11 cellular contexts compared by ENCODE assay signal in the genomic region with DNA sequence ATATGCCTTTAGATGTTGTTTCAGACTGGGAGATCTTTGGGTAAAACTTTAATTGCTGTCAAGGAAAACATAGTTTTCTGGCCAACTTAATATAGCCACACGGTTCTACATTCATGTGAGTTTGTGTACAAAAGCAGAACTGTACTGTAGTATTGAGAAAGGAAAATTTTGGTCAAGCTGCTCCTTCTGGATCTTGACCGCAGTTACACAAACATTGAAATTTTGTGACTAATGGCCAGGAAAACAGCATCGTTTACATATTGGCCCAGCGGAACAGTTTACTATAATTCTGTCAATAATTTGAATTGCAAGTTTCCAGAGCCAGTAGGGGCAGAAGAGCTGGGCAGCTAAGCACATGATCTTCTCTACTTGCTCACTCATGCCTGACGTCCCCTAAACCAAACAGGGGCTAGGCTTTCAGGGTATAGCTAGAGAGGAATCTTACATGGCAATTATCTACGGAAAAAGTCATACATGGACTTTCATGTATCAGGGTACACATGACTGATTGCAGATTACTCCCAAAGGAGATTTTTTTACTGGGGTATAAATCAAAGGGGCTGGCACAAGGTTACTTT. TPM values are rescaled to one million over a fixed set of nuclear protein-coding genes. Genes with fewer than 3 reads are reported as not detected.
DNase-seq lines count a peak whose midpoint lies in the region; ATAC-seq and TF ChIP-seq lines count a peak whose summit lies in the region.
"Had no signal": no experiment of that assay in that cellular context is flagged by ENCODE, and none has a peak within 500 bp of the region (broad histone marks: within the 10 kb centered on the region; RNA-seq: fewer than 3 reads in every experiment).

No MANE protein-coding gene starts in this region.

- H3K9me2 ChIP-seq in OCI-LY7 (ENCODE audit: insufficient read depth, low read length) (no peaks in the 10 kb centered on the region), hepatocyte (replicated peaks; ENCODE audit: insufficient read depth) (no peaks in the 10 kb centered on the region)

- H3K79me2 ChIP-seq in OCI-LY7 (ENCODE audit: insufficient read depth, low read depth, low read length), result no peaks in the 10 kb centered on the region
- no peaks in the 10 kb centered on the region for H3K79me2 ChIP-seq in hepatocyte

- TF ChIP-seq CTCF in heart right ventricle (IDR thresholded peaks at IDR 0.05) (no peak), OCI-LY7 (conservative IDR thresholded peaks at IDR 0.05; ENCODE audit: low read length) (peak; percentile 41; the same call in 1 of the 2 replicates), hepatocyte (IDR thresholded peaks at IDR 0.05; ENCODE audit: poor library complexity) (no peak), breast epithelium (IDR thresholded peaks at IDR 0.05) (no peak)

- H3K27ac ChIP-seq in heart right ventricle (peak overlapping the region in 7 of 10 donors; percentile 13 to 57 (median 20)), right cardiac atrium (ENCODE audit: low read length) (no peak overlapping the region), OCI-LY7 (ENCODE audit: low read depth, low read length, poor library complexity, severe bottlenecking) (peak overlapping the region; percentile 48), hepatocyte (peak overlapping the region; percentile 38), breast epithelium (peak overlapping the region in 1 of 2 donors; percentile 71)

- WGBS in heart right ventricle, 2 donors, result 69 to 74% methylated on average over 6 of the region's 6 CpGs
- WGBS in right cardiac atrium, result 55% methylated on average over 6 of the region's 6 CpGs
- WGBS in hepatocyte (ENCODE audit: low lambda C conversion rate, missing lambda C conversion rate), result 50% methylated on average over 6 of the region's 6 CpGs

- DNase-seq in heart right ventricle, result no peak
- DNase-seq in right cardiac atrium, result no peak
- peak; percentile 64 for DNase-seq in OCI-LY7 (ENCODE audit: low spot score)
- no peak for DNase-seq in hepatocyte (ENCODE audit: low spot score)
- no peak for DNase-seq in NCI-H1048 (lab: John Stamatoyannopoulos, UW)
- no peak for DNase-seq in breast epithelium (ENCODE audit: low spot score in 2 of 2)
- DNase-seq in D341Med (ENCODE audit: low spot score), result no peak
- DNase-seq: ACHN; activated CD8-positive, alpha-beta T cell treated with anti-CD3 and anti-CD28 coated beads, Interleukin-2, amount 10 ng/mL, durations not matched to agents 7 days and 5 days had no signal

- ATAC-seq in heart right ventricle (peak in 5 of 8 donors; percentile 30 to 60 (median 46)), right cardiac atrium (no peak), GM19035 (IDR thresholded peaks at IDR 0.05; ENCODE audit: unreplicated experiment) (no peak)
- ATAC-seq: activated CD8-positive, alpha-beta T cell treated with anti-CD3 and anti-CD28 coated beads, Interleukin-2, amount 10 ng/mL, durations not matched to agents 7 days and 5 days had no signal

- H4K20me1 ChIP-seq in OCI-LY7 (ENCODE audit: insufficient read depth, low read length) (no peaks in the 10 kb centered on the region), hepatocyte (ENCODE audit: insufficient read depth, poor library complexity, severe bottlenecking) (no peaks in the 10 kb centered on the region)

- peak overlapping the region; percentile 65 for H3K4me2 ChIP-seq in OCI-LY7 (ENCODE audit: low read length)
- no peak overlapping the region for H3K4me2 ChIP-seq in hepatocyte

- no peak for TF ChIP-seq POLR2A in breast epithelium (IDR thresholded peaks at IDR 0.05)

- CTCF ChIA-PET in OCI-LY7 (lab: Charles Lee; ENCODE audit: unreplicated experiment), result no interaction called here

- no peaks in the 10 kb centered on the region for H3K36me3 ChIP-seq in heart right ventricle
- H3K36me3 ChIP-seq in OCI-LY7 (ENCODE audit: insufficient read depth, low read length), result no peaks in the 10 kb centered on the region
- no peaks in the 10 kb centered on the region for H3K36me3 ChIP-seq in hepatocyte (replicated peaks; ENCODE audit: insufficient read depth, low read depth)
- H3K36me3 ChIP-seq in breast epithelium, result no peaks in the 10 kb centered on the region

- H3K4me3 ChIP-seq in heart right ventricle (no peak overlapping the region), right cardiac atrium (ENCODE audit: low read length) (no peak overlapping the region), OCI-LY7 (ENCODE audit: low read depth, low read length, poor library complexity, severe bottlenecking) (peak overlapping the region; percentile 13), hepatocyte (no peak overlapping the region), breast epithelium (no peak overlapping the region)

- POLR2A ChIA-PET in OCI-LY7 (lab: Charles Lee), result interaction anchor here (0.8 to 3.0 kb wide), 5 partner anchors 20 to 136 kb away, joined by 3 to 13 read pairs (median 5); no protein-coding TSS in a partner anchor

- H2AFZ ChIP-seq in OCI-LY7 (ENCODE audit: low read length), result peak overlapping the region; percentile 90
- H2AFZ ChIP-seq in hepatocyte, result no peak overlapping the region

- no peaks in the 10 kb centered on the region for H3K27me3 ChIP-seq in heart right ventricle
- no peaks in the 10 kb centered on the region for H3K27me3 ChIP-seq in right cardiac atrium (ENCODE audit: control insufficient read depth, insufficient read depth)
- no peaks in the 10 kb centered on the region for H3K27me3 ChIP-seq in hepatocyte
- H3K27me3 ChIP-seq in breast epithelium, result no peaks in the 10 kb centered on the region

- intact Hi-C loops in heart right ventricle (cut with DNase I), result no loop called here
- intact Hi-C loops in right cardiac atrium (cut with DNase I), result loop anchor here in 1 of 4 donors (5.0 kb wide), 1 partner anchor 33 kb away; a partner anchor contains a TSS
- intact Hi-C loops in OCI-LY7 (cut with micrococcal nuclease; ENCODE audit: unreplicated experiment), result no loop called here
- intact Hi-C loops in breast epithelium (cut with DNase I; ENCODE audit: low total_unique reads), result no loop called here

- peaks cover 0 to 28% (median 8%) of the 10 kb centered on the region in 11 donors for H3K9me3 ChIP-seq in heart right ventricle
- no peaks in the 10 kb centered on the region for H3K9me3 ChIP-seq in right cardiac atrium (ENCODE audit: control insufficient read depth, low read length)
- peaks cover 8% of the 10 kb centered on the region; the same call in 1 of the 2 replicates for H3K9me3 ChIP-seq in OCI-LY7 (ENCODE audit: low read length)
- no peaks in the 10 kb centered on the region for H3K9me3 ChIP-seq in hepatocyte (ENCODE audit: low read depth)
- no peaks in the 10 kb centered on the region for H3K9me3 ChIP-seq in breast epithelium

- no TSS peak for BruUV-seq in OCI-LY7 (replicated peaks; lab: Mats Ljungman, UMichigan)

- H3K4me1 ChIP-seq in heart right ventricle (peaks cover 0 to 21% (median 10%) of the 10 kb centered on the region in 9 donors), right cardiac atrium (ENCODE audit: control insufficient read depth, insufficient read depth, low read length) (peaks cover under 1% of the 10 kb centered on the region), OCI-LY7 (ENCODE audit: insufficient read depth, low read length, poor library complexity, severe bottlenecking) (peaks cover 32% of the 10 kb centered on the region), hepatocyte (ENCODE audit: insufficient read depth) (no peaks in the 10 kb centered on the region), breast epithelium (no peaks in the 10 kb centered on the region)

RNA-seq across cellular contexts. Expression of a gene that starts 11.3 kb away (rescaled TPM):
- total RNA-seq in heart right ventricle (1 to 10 TPM in 9 of 10 donors, under 1 TPM in 1; 0.72 to 3.9 (median 2.8) TPM), right cardiac atrium (10 to 100 TPM in 2 of 4 donors, 1 to 10 TPM in 2; 9.2 to 13.2 (median 10.2) TPM), OCI-LY7 (2022) (not detected in 2 replicates), hepatocyte (4.9 and 6.3 TPM in 2 replicates), breast epithelium (1 to 10 TPM in 2 of 3 donors, under 1 TPM in 1; 0.48 to 1.6 (median 1.0) TPM)
- polyA plus RNA-seq in heart right ventricle (1 to 10 TPM; 1.3 to 2.7 TPM), right cardiac atrium (6.8 TPM), hepatocyte (5.1 and 7.3 TPM in 2 replicates)
- not detected in 2 replicates for total RNA-seq in OCI-LY7 (2014; rRNA removed; shearing (Covaris generic))
- total RNA-seq: activated CD8-positive, alpha-beta T cell treated with anti-CD3 and anti-CD28 coated beads, Interleukin-2, amount 10 ng/mL, durations not matched to agents 7 days and 5 days; T-helper 1 cell treated with Interleukin-12 subunit alpha and Interleukin-12 subunit beta and Interleukin-4 antibody, amounts not matched to agents 30 ng/mL and 1 ng/mL, for 36 hours had no signal

RNA-seq across cellular contexts. Expression of a gene that starts 31.0 kb away (rescaled TPM):
- 100 to 1,000 TPM; 151 to 456 (median 254) TPM for total RNA-seq in heart right ventricle
- polyA plus RNA-seq in heart right ventricle, result 100 to 1,000 TPM; 252 to 528 TPM
- total RNA-seq in right cardiac atrium, result 1,000 to 10,000 TPM in 3 of 4 donors, 100 to 1,000 TPM in 1; 660 to 1,578 (median 1,064) TPM
- polyA plus RNA-seq in right cardiac atrium, result 841 TPM
- 0.10 TPM in 1 of 2 replicates, not detected in the other for total RNA-seq in OCI-LY7 (2014; rRNA removed; shearing (Covaris generic))
- not detected in 2 replicates for total RNA-seq in OCI-LY7 (2022)
- 115 and 117 TPM in 2 replicates for total RNA-seq in hepatocyte
- 561 and 646 TPM in 2 replicates for polyA plus RNA-seq in hepatocyte
- 1,000 to 10,000 TPM in 2 of 3 donors, 100 to 1,000 TPM in 1; 330 to 5,040 (median 1,381) TPM for total RNA-seq in breast epithelium

RNA-seq across cellular contexts. Expression of a gene that starts 40.7 kb away (rescaled TPM):
- total RNA-seq in heart right ventricle, result under 1 TPM in 5 of 10 donors, not detected in 5; 0.10 to 0.24 (median 0.12) TPM
- polyA plus RNA-seq in heart right ventricle, result 1 to 10 TPM in 1 of 2 donors, under 1 TPM in 1; 0.14 to 1.3 TPM
- total RNA-seq in right cardiac atrium, result under 1 TPM; 0.53 to 0.85 (median 0.68) TPM
- polyA plus RNA-seq in right cardiac atrium, result 1.5 TPM
- not detected in 2 replicates for total RNA-seq in OCI-LY7 (2014; rRNA removed; shearing (Covaris generic))
- not detected in 2 replicates for total RNA-seq in OCI-LY7 (2022)
- total RNA-seq in hepatocyte, result 1.7 and 3.2 TPM in 2 replicates
- 1.4 and 2.9 TPM in 2 replicates for polyA plus RNA-seq in hepatocyte
- total RNA-seq in breast epithelium, result under 1 TPM in 2 of 3 donors, not detected in 1; 0.33 to 0.59 TPM
- total RNA-seq: activated CD8-positive, alpha-beta T cell treated with anti-CD3 and anti-CD28 coated beads, Interleukin-2, amount 10 ng/mL, durations not matched to agents 7 days and 5 days; T-helper 1 cell treated with Interleukin-12 subunit alpha and Interleukin-12 subunit beta and Interleukin-4 antibody, amounts not matched to agents 30 ng/mL and 1 ng/mL, for 36 hours had no signal

RNA-seq across cellular contexts. Expression of a gene that starts 51.2 kb away (rescaled TPM):
- total RNA-seq in heart right ventricle, result 1 to 10 TPM; 1.2 to 5.8 (median 3.7) TPM
- polyA plus RNA-seq in heart right ventricle, result 1 to 10 TPM; 3.4 to 5.5 TPM
- 1 to 10 TPM; 1.4 to 2.7 (median 1.5) TPM for total RNA-seq in right cardiac atrium
- 3.8 TPM for polyA plus RNA-seq in right cardiac atrium
- 2.8 and 3.2 TPM in 2 replicates for total RNA-seq in OCI-LY7 (2014; rRNA removed; shearing (Covaris generic))
- total RNA-seq in OCI-LY7 (2022), result 3.4 and 3.9 TPM in 2 replicates
- total RNA-seq in hepatocyte, result 1.5 and 2.3 TPM in 2 replicates
- 0.17 and 2.0 TPM in 2 replicates for polyA plus RNA-seq in hepatocyte
- total RNA-seq in breast epithelium, result 1 to 10 TPM; 1.4 to 2.3 (median 1.6) TPM

RNA-seq across cellular contexts. Expression of a gene that starts 51.4 kb away (rescaled TPM):
- 10 to 100 TPM; 47.6 to 62.3 (median 56.0) TPM for total RNA-seq in heart right ventricle
- polyA plus RNA-seq in heart right ventricle, result 10 to 100 TPM; 11.9 to 27.6 TPM
- total RNA-seq in right cardiac atrium, result 10 to 100 TPM; 51.9 to 63.7 (median 54.1) TPM
- polyA plus RNA-seq in right cardiac atrium, result 19.3 TPM
- total RNA-seq in OCI-LY7 (2014; rRNA removed; shearing (Covaris generic)), result 16.5 and 22.8 TPM in 2 replicates
- total RNA-seq in OCI-LY7 (2022), result 107 TPM in 2 replicates
- total RNA-seq in hepatocyte, result 22.8 and 26.6 TPM in 2 replicates
- polyA plus RNA-seq in hepatocyte, result 39.3 and 54.2 TPM in 2 replicates
- 10 to 100 TPM; 20.3 to 22.8 (median 22.1) TPM for total RNA-seq in breast epithelium

Comparison
In these comparisons a context has a peak if more than half of its experiments do, and no peak if none do; other contexts are left out.
1. ATAC-seq: peak in heart right ventricle (5 of 8); none in right cardiac atrium (0 of 2) and GM19035 (single experiment).
2. RNA of a gene that starts 31.0 kb away (total RNA-seq): 330 to 5,040 TPM in breast epithelium, 660 to 1,578 TPM in right cardiac atrium, 151 to 456 TPM in heart right ventricle and 115 to 117 TPM in hepatocyte; 0.10 TPM in OCI-LY7; every median in the first group is over 10 times any median in the second.